In genomic region chr5:178624626-178625546, GRCh38 we compare ENCODE assay signal across 8 cellular contexts. TPM values are rescaled to one million over a fixed set of nuclear protein-coding genes. Genes with fewer than 3 reads are reported as not detected.
DNase-seq lines count a peak whose midpoint lies in the region; ATAC-seq, FAIRE-seq and TF ChIP-seq lines count a peak whose summit lies in the region.

No MANE protein-coding gene starts in this region.

- H3K9me3 Mint-ChIP-seq in astrocyte (ENCODE audit: unreplicated experiment): no peaks in the 10 kb centered on the region

- no peaks in the 10 kb centered on the region for H3K27me3 Mint-ChIP-seq in astrocyte (ENCODE audit: low read depth, unreplicated experiment)

- H3K36me3 Mint-ChIP-seq in astrocyte (ENCODE audit: low read depth, unreplicated experiment): peaks cover 7% of the 10 kb centered on the region

- TF ChIP-seq CTCF in heart right ventricle (IDR thresholded peaks at IDR 0.05) (no peak), astrocyte (IDR thresholded peaks at IDR 0.05; ENCODE audit: insufficient read depth, low read depth, low read length) (no peak), lung (IDR thresholded peaks at IDR 0.05; ENCODE audit: control extremely low read depth, extremely low read depth) (no peak)

- DNase-seq in heart right ventricle (no peak), left cardiac atrium (no peak), astrocyte (ENCODE audit: low read depth) (peak; percentile 12), lung (ENCODE audit: low spot score) (no peak), aorta (no peak), NCI-H446 treated with DMSO at 0.1 percent for 48 hours (lab: John Stamatoyannopoulos, UW) (no peak)
- no peak for DNase-seq in effector CD8-positive, alpha-beta T cell (lab: John Stamatoyannopoulos, UW)
- no peak for DNase-seq in activated CD4-positive, alpha-beta T cell treated with anti-CD3 and anti-CD28 coated beads, Interleukin-2, amount 50 U/mL, for 1 hour

- peak overlapping the region; percentile 2 for H3K27ac Mint-ChIP-seq in astrocyte (ENCODE audit: unreplicated experiment)

- H3K79me2 ChIP-seq in astrocyte (ENCODE audit: insufficient read depth, low read length): peaks cover 68% of the 10 kb centered on the region

- H3K4me3 Mint-ChIP-seq in astrocyte (ENCODE audit: unreplicated experiment): peak overlapping the region; percentile 87

- H3K4me1 Mint-ChIP-seq in astrocyte (ENCODE audit: low read depth, unreplicated experiment): peaks cover 7% of the 10 kb centered on the region

- no peaks in the 10 kb centered on the region for H3K27me3 ChIP-seq in heart right ventricle
- no peaks in the 10 kb centered on the region for H3K27me3 ChIP-seq in astrocyte (ENCODE audit: insufficient read depth, low read length)
- H3K27me3 ChIP-seq in lung (ENCODE audit: control insufficient read depth, insufficient read depth): no peaks in the 10 kb centered on the region
- H3K27me3 ChIP-seq in aorta (ENCODE audit: control insufficient read depth in 1 of 2, insufficient read depth in 2 of 2, low read length in 1 of 2): no peaks in the 10 kb centered on the region

- intact Hi-C loops in heart right ventricle (cut with DNase I) (loop anchor here in 2 of 10 donors (5.0 to 10.0 kb wide), 2 partner anchors 107 to 110 kb away; partner anchors contain the start of gene ZNF354A (in 2 of the 2)), left cardiac atrium (cut with DNase I) (no loop called here), aorta (cut with DNase I) (loop anchor here in 1 of 2 donors (5.0 kb wide), 1 partner anchor 33 kb away; the partner anchor contains the start of gene COL23A1)

- H3K9me3 ChIP-seq in heart right ventricle: no peaks in the 10 kb centered on the region
- no peaks in the 10 kb centered on the region for H3K9me3 ChIP-seq in astrocyte (ENCODE audit: insufficient read depth, low read depth, low read length)
- no peaks in the 10 kb centered on the region for H3K9me3 ChIP-seq in lung (ENCODE audit: control insufficient read depth in 2 of 2, insufficient read depth in 1 of 2, low read length in 1 of 2)
- no peaks in the 10 kb centered on the region for H3K9me3 ChIP-seq in aorta (ENCODE audit: control insufficient read depth, low read length)

- 13 to 15% methylated on average over 15 of the region's 15 CpGs for WGBS in heart right ventricle, 2 donors
- WGBS in lung, 2 donors: 29 to 37% methylated on average over 15 of the region's 15 CpGs
- WGBS in aorta, 2 donors: 4 to 7% methylated on average over 15 of the region's 15 CpGs

- peak overlapping the region; percentile 75 to 98 (median 92) for H3K4me3 ChIP-seq in heart right ventricle
- H3K4me3 ChIP-seq in astrocyte (ENCODE audit: insufficient read depth, low read depth, low read length): peak overlapping the region; percentile 92
- peak overlapping the region; percentile 1 for H3K4me3 ChIP-seq in lung
- H3K4me3 ChIP-seq in aorta (ENCODE audit: low read length in 2 of 2): peak overlapping the region; percentile 69 to 97

- H3K36me3 ChIP-seq in heart right ventricle (peaks cover 0 to 36% (median 14%) of the 10 kb centered on the region in 9 donors), astrocyte (ENCODE audit: insufficient read depth, low read length) (peaks cover 24% of the 10 kb centered on the region), lung (ENCODE audit: control insufficient read depth in 2 of 2, insufficient read depth in 2 of 2, low read length in 2 of 2) (peaks cover 2 to 9% of the 10 kb centered on the region in 2 donors), aorta (ENCODE audit: control insufficient read depth in 1 of 2, insufficient read depth in 2 of 2, low read length in 1 of 2) (peaks cover 0 to 4% of the 10 kb centered on the region in 2 donors)

- H3K9ac ChIP-seq in astrocyte (ENCODE audit: low read length): peak overlapping the region; percentile 97

- FAIRE-seq in astrocyte (lab: Jason Lieb, UNC): no peak

- H2AFZ ChIP-seq in astrocyte (ENCODE audit: low read depth, low read length): peak overlapping the region; percentile 6

- no peak for ATAC-seq in heart right ventricle
- ATAC-seq in left cardiac atrium: no peak
- ATAC-seq in lung (ENCODE audit: insufficient read depth, low FRiP score): no peak
- no peak for ATAC-seq in aorta (ENCODE audit: low FRiP score)

- H4K20me1 ChIP-seq in astrocyte (ENCODE audit: insufficient read depth, low read length): peaks cover 44% of the 10 kb centered on the region

- H3K4me1 ChIP-seq in heart right ventricle: peaks cover 9 to 57% (median 46%) of the 10 kb centered on the region in 9 donors
- peaks cover 4% of the 10 kb centered on the region for H3K4me1 ChIP-seq in astrocyte (ENCODE audit: insufficient read depth, low read length)
- H3K4me1 ChIP-seq in lung (ENCODE audit: control insufficient read depth in 2 of 2, insufficient read depth in 2 of 2, low read length in 2 of 2): peaks cover 0 to 26% of the 10 kb centered on the region in 2 donors
- H3K4me1 ChIP-seq in aorta (ENCODE audit: control insufficient read depth in 1 of 2, insufficient read depth in 2 of 2, low read length in 2 of 2): peaks cover 0 to 7% of the 10 kb centered on the region in 2 donors

- H3K4me2 ChIP-seq in astrocyte (ENCODE audit: low read length): peak overlapping the region; percentile 88

- H3K27ac ChIP-seq in heart right ventricle (peak overlapping the region in 6 of 10 donors; percentile 95 to 99 (median 95)), astrocyte (ENCODE audit: low read depth, low read length) (peak overlapping the region; percentile 98), lung (ENCODE audit: low read depth in 1 of 2, low read length in 1 of 2) (peak overlapping the region in 1 of 2 donors; percentile 25), aorta (ENCODE audit: low read depth in 1 of 2, low read length in 2 of 2) (no peak overlapping the region)

RNA-seq across cellular contexts. Expression of gene CLK4, which starts 2.0 kb away (rescaled TPM):
- total RNA-seq in heart right ventricle (10 to 100 TPM; 12.3 to 25.7 (median 15.5) TPM), left cardiac atrium (10 to 100 TPM; 15.6 to 17.5 TPM), astrocyte (15.4 and 16.5 TPM in 2 replicates), lung (10 to 100 TPM; 21.8 to 85.7 TPM), aorta (10 to 100 TPM; 26.3 to 39.5 TPM)
- polyA plus RNA-seq in heart right ventricle (10 to 100 TPM in 1 of 2 donors, 1 to 10 TPM in 1; 6.0 to 67.0 TPM), lung (10 to 100 TPM; 12.6 to 35.2 TPM), aorta (10 to 100 TPM; 11.6 to 36.9 TPM)

RNA-seq across cellular contexts. Expression of gene COL23A1, which starts 34.7 kb away (rescaled TPM):
- 10 to 100 TPM in 9 of 10 donors, 1 to 10 TPM in 1; 9.8 to 29.0 (median 18.8) TPM for total RNA-seq in heart right ventricle
- polyA plus RNA-seq in heart right ventricle: 1 to 10 TPM; 8.9 to 9.6 TPM
- total RNA-seq in left cardiac atrium: 1 to 10 TPM; 5.5 to 6.0 TPM
- total RNA-seq in astrocyte: 0.16 and 0.19 TPM in 2 replicates
- 1 to 10 TPM; 1.5 to 4.4 TPM for total RNA-seq in lung
- 1 to 10 TPM in 1 of 2 donors, under 1 TPM in 1; 0.76 to 1.1 TPM for polyA plus RNA-seq in lung
- total RNA-seq in aorta: 1 to 10 TPM in 1 of 2 donors, under 1 TPM in 1; 0.36 to 1.5 TPM
- 1 to 10 TPM in 1 of 2 donors, not detected in 1; 1.1 TPM for polyA plus RNA-seq in aorta

Comparison
In these comparisons a context has a peak if more than half of its experiments do, and no peak if none do; other contexts are left out.
1. H3K27ac ChIP-seq: peak in heart right ventricle (6 of 10) and astrocyte (single experiment); none in aorta (0 of 2).
2. H3K4me3 ChIP-seq: peak in every context shown above with its lines; median percentile 92 in heart right ventricle; 92 in astrocyte; 83 in aorta; 1 in lung.